Comparison of ENCODE assay signal across 1 cellular context in the genomic region with DNA sequence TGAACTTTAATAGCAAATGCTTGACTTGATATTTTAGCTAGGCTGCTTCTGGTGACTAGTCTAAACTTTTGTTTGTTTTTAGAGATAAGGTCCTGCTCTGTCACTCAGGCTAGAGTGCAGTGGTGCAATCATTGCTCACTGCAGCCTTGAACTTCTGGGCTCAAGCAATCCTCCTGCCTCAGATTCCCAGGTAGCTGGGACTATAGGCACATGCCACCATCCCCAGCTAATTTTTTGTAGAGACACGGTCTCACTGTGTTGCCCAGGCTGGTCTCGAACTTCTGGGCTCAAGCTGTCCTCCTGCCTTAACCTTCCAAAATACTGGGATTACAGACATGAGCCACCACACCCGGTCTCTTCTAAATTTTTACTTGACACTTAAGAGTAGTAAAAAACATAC.
TF ChIP-seq lines count a peak whose summit lies in the region.

No MANE protein-coding gene starts in this region.

TF ChIP-seq in HepG2, 621 proteins besides CTCF, POLR2A, EP300 and RAD21 (continued from another document and continues in another):
- no peak for TF ChIP-seq ZFP37 (CRISPR knock-in tag; IDR thresholded peaks at IDR 0.05; ENCODE audit: borderline replicate concordance)
- TF ChIP-seq TOE1 (CRISPR knock-in tag; IDR thresholded peaks at IDR 0.05): no peak
- no peak for TF ChIP-seq ZBTB7A (CRISPR knock-in tag; IDR thresholded peaks at IDR 0.05)
- TF ChIP-seq PHF21A (CRISPR knock-in tag; IDR thresholded peaks at IDR 0.05): peak; percentile 74
- TF ChIP-seq MED8 (CRISPR knock-in tag; IDR thresholded peaks at IDR 0.05; ENCODE audit: insufficient replicate concordance): no peak
- TF ChIP-seq NBN (conservative IDR thresholded peaks at IDR 0.05): no peak
- TF ChIP-seq ZMYM3 (CRISPR knock-in tag; IDR thresholded peaks at IDR 0.05): peak; percentile 76
- no peak for TF ChIP-seq ZNF577 (CRISPR knock-in tag; IDR thresholded peaks at IDR 0.05; ENCODE audit: borderline replicate concordance, low read depth)
- TF ChIP-seq ZNF264 (CRISPR knock-in tag; IDR thresholded peaks at IDR 0.05): peak; percentile 54; the same call in 1 of the 2 replicates
- no peak for TF ChIP-seq ZSCAN30 (CRISPR knock-in tag; IDR thresholded peaks at IDR 0.05)
- no peak for TF ChIP-seq PRDM4 (CRISPR knock-in tag; IDR thresholded peaks at IDR 0.05; ENCODE audit: borderline replicate concordance)
- no peak for TF ChIP-seq ZNF572 (CRISPR knock-in tag; IDR thresholded peaks at IDR 0.05)
- no peak for TF ChIP-seq ZNF589 (CRISPR knock-in tag; conservative IDR thresholded peaks at IDR 0.05)
- no peak for TF ChIP-seq ZSCAN20 (CRISPR knock-in tag; IDR thresholded peaks at IDR 0.05; ENCODE audit: borderline replicate concordance)
- 0 out of 2 replicates have a peak, but pooled peaks have one; percentile 27 for TF ChIP-seq PHF8 (CRISPR knock-in tag; IDR thresholded peaks at IDR 0.05)
- TF ChIP-seq, protein P1, sequence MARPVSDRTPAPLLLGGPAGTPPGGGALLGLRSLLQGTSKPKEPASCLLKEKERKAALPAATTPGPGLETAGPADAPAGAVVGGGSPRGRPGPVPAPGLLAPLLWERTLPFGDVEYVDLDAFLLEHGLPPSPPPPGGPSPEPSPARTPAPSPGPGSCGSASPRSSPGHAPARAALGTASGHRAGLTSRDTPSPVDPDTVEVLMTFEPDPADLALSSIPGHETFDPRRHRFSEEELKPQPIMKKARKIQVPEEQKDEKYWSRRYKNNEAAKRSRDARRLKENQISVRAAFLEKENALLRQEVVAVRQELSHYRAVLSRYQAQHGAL (CRISPR knock-in tag; IDR thresholded peaks at IDR 0.05; ENCODE audit: not compliant biosample characterization): no peak
- 0 out of 2 replicates have a peak, but pooled peaks have one; percentile 25 for TF ChIP-seq MXD4 (CRISPR knock-in tag; IDR thresholded peaks at IDR 0.05)
- no peak for TF ChIP-seq ZBTB4 (CRISPR knock-in tag; IDR thresholded peaks at IDR 0.05; ENCODE audit: borderline replicate concordance)
- TF ChIP-seq CSRNP1 (CRISPR knock-in tag; IDR thresholded peaks at IDR 0.05): no peak
- TF ChIP-seq, protein P2, sequence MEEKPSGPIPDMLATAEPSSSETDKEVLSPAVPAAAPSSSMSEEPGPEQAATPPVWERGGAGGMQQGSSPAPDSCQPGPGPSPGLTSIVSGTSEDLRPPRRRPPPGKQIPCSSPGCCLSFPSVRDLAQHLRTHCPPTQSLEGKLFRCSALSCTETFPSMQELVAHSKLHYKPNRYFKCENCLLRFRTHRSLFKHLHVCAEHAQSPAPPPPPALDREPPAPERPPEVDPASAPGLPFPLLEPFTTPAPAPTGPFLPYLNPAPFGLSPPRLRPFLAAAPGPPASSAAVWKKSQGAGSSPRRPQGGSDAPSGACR (CRISPR knock-in tag; IDR thresholded peaks at IDR 0.05): no peak
- TF ChIP-seq, protein P3, sequence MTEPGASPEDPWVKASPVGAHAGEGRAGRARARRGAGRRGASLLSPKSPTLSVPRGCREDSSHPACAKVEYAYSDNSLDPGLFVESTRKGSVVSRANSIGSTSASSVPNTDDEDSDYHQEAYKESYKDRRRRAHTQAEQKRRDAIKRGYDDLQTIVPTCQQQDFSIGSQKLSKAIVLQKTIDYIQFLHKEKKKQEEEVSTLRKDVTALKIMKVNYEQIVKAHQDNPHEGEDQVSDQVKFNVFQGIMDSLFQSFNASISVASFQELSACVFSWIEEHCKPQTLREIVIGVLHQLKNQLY (CRISPR knock-in tag; IDR thresholded peaks at IDR 0.05): peak; percentile 51; the same call in 1 of the 2 replicates
- peak; percentile 50 for TF ChIP-seq TBL1XR1 (IDR thresholded peaks at IDR 0.05; ENCODE audit: borderline replicate concordance, low read length, partially characterized antibody)
- TF ChIP-seq POLR2G (IDR thresholded peaks at IDR 0.05; ENCODE audit: low read depth, low read length): no peak
- TF ChIP-seq ELF3 (CRISPR knock-in tag; IDR thresholded peaks at IDR 0.05): peak; percentile 35; the same call in 1 of the 2 replicates
- TF ChIP-seq SP1 (IDR thresholded peaks at IDR 0.05): no peak
- TF ChIP-seq SP1 (CRISPR knock-in tag; IDR thresholded peaks at IDR 0.05): peak; percentile 41; the same call in 1 of the 2 replicates
- TF ChIP-seq, protein P4, sequence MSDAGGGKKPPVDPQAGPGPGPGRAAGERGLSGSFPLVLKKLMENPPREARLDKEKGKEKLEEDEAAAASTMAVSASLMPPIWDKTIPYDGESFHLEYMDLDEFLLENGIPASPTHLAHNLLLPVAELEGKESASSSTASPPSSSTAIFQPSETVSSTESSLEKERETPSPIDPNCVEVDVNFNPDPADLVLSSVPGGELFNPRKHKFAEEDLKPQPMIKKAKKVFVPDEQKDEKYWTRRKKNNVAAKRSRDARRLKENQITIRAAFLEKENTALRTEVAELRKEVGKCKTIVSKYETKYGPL (CRISPR knock-in tag; IDR thresholded peaks at IDR 0.05): no peak
- TF ChIP-seq MBNL3 (CRISPR knock-in tag; conservative IDR thresholded peaks at IDR 0.05): no peak
- no peak for TF ChIP-seq HOXA9 (CRISPR knock-in tag; IDR thresholded peaks at IDR 0.05; ENCODE audit: borderline replicate concordance)
- peak; percentile 70; the same call in 1 of the 2 replicates for TF ChIP-seq FOXK1 (CRISPR knock-in tag; IDR thresholded peaks at IDR 0.05; ENCODE audit: borderline replicate concordance, low read depth)
- TF ChIP-seq HHEX (CRISPR knock-in tag; IDR thresholded peaks at IDR 0.05): no peak
- no peak for TF ChIP-seq SMAD9 (CRISPR knock-in tag; IDR thresholded peaks at IDR 0.05)
- TF ChIP-seq DNMT1 (CRISPR knock-in tag; IDR thresholded peaks at IDR 0.05): no peak
- TF ChIP-seq ZNF780A (CRISPR knock-in tag; IDR thresholded peaks at IDR 0.05): no peak
- no peak for TF ChIP-seq RBAK (CRISPR knock-in tag; IDR thresholded peaks at IDR 0.05)
- peak; percentile 35; the same call in 1 of the 2 replicates for TF ChIP-seq ZNF292 (CRISPR knock-in tag; IDR thresholded peaks at IDR 0.05; ENCODE audit: borderline replicate concordance, low read depth)
- no peak for TF ChIP-seq ZNF75D (CRISPR knock-in tag; IDR thresholded peaks at IDR 0.05; ENCODE audit: borderline replicate concordance)
- TF ChIP-seq ZNF670 (CRISPR knock-in tag; IDR thresholded peaks at IDR 0.05; ENCODE audit: borderline replicate concordance): no peak
- no peak for TF ChIP-seq ARNT (IDR thresholded peaks at IDR 0.05)
- TF ChIP-seq ZNF672 (CRISPR knock-in tag; IDR thresholded peaks at IDR 0.05): peak; percentile 100
- no peak for TF ChIP-seq ARNTL (CRISPR knock-in tag; IDR thresholded peaks at IDR 0.05)
- TF ChIP-seq STAG1 (CRISPR knock-in tag; IDR thresholded peaks at IDR 0.05): 0 out of 2 replicates have a peak, but pooled peaks have one; percentile 3
- TF ChIP-seq RXRA (CRISPR knock-in tag; IDR thresholded peaks at IDR 0.05): peak; percentile 77; the same call in 1 of the 2 replicates
- peak; percentile 84 for TF ChIP-seq MEIS2 (CRISPR knock-in tag; IDR thresholded peaks at IDR 0.05)
- peak; percentile 90 for TF ChIP-seq FOSL2 (CRISPR knock-in tag; IDR thresholded peaks at IDR 0.05)
- TF ChIP-seq KAT7 (CRISPR knock-in tag; IDR thresholded peaks at IDR 0.05; ENCODE audit: borderline replicate concordance): no peak; the same call in 1 of the 2 replicates
- TF ChIP-seq SMARCE1 (IDR thresholded peaks at IDR 0.05; ENCODE audit: borderline replicate concordance): no peak
- TF ChIP-seq GABPB1 (CRISPR knock-in tag; IDR thresholded peaks at IDR 0.05): 0 out of 2 replicates have a peak, but pooled peaks have one; percentile 33
- TF ChIP-seq JDP2 (CRISPR knock-in tag; IDR thresholded peaks at IDR 0.05; ENCODE audit: borderline replicate concordance): no peak
- no peak for TF ChIP-seq REL (CRISPR knock-in tag; conservative IDR thresholded peaks at IDR 0.05)
- TF ChIP-seq ZNF646 (CRISPR knock-in tag; IDR thresholded peaks at IDR 0.05): no peak
- TF ChIP-seq XRCC5 (optimal IDR thresholded peaks at IDR 0.05; ENCODE audit: low read length): no peak
